Comparison of ENCODE assay signal across 6 cellular contexts in genomic region chr17:42553866-42554249, GRCh38.
A peak's percentile ranks its signal among the peaks of the same experiment; 100 is the strongest.
DNase-seq lines count a peak whose midpoint lies in the region; FAIRE-seq and TF ChIP-seq lines count a peak whose summit lies in the region.

No MANE protein-coding gene starts in this region.

- no peak overlapping the region for H3K9ac ChIP-seq in KMS-11

- peaks cover 19% of the 10 kb centered on the region for H3K4me1 ChIP-seq in KMS-11 (ENCODE audit: low read depth, poor library complexity, severe bottlenecking)
- peaks cover 15 to 17% of the 10 kb centered on the region in 2 experiments for H3K4me1 ChIP-seq in neutrophil (ENCODE audit: control insufficient read depth in 1 of 2, insufficient read depth in 1 of 2, low read depth in 1 of 2, low read length in 1 of 2)

- H4K20me1 ChIP-seq in KMS-11 (ENCODE audit: insufficient read depth), result no peaks in the 10 kb centered on the region

- H3K27ac ChIP-seq in KMS-11 (no peak overlapping the region), caudate nucleus (ENCODE audit: low read depth, low read length) (peak overlapping the region; percentile 70), neutrophil (peak overlapping the region; percentile 84)

- peaks cover 5% of the 10 kb centered on the region for H3K27me3 ChIP-seq in KMS-11 (ENCODE audit: insufficient read depth, low read depth)
- peaks cover 5% of the 10 kb centered on the region for H3K27me3 ChIP-seq in neutrophil

- peak overlapping the region; percentile 69 for H3K4me2 ChIP-seq in KMS-11

- no peaks in the 10 kb centered on the region for H3K9me3 ChIP-seq in neutrophil

- FAIRE-seq in urothelium cell line (lab: Jason Lieb, UNC), result no peak

- no peak overlapping the region for H3K4me3 ChIP-seq in KMS-11 (IDR thresholded peaks at IDR 0.05; ENCODE audit: insufficient read depth, low read depth, low read length)
- peak overlapping the region; percentile 77 to 83 for H3K4me3 ChIP-seq in neutrophil (ENCODE audit: low read depth in 1 of 2, low read length in 1 of 2)

- DNase-seq in caudate nucleus (lab: John Stamatoyannopoulos, UW) (peak in 1 of 61 donors; percentile 17), urothelium cell line (ENCODE audit: low spot score) (no peak), retina (no peak)
- DNase-seq in activated CD4-positive, CD25-positive, alpha-beta regulatory T cell (lab: John Stamatoyannopoulos, UW), result no peak

- TF ChIP-seq CTCF in KMS-11 (conservative IDR thresholded peaks at IDR 0.05; ENCODE audit: low read depth, low read length), result no peak
- TF ChIP-seq CTCF in neutrophil (IDR thresholded peaks at IDR 0.05), result no peak

- H2AFZ ChIP-seq in KMS-11 (ENCODE audit: low read depth), result peak overlapping the region; percentile 85; the same call in 1 of the 2 replicates

- H3K79me2 ChIP-seq in KMS-11 (ENCODE audit: insufficient read depth, low read depth), result no peaks in the 10 kb centered on the region

- H3K36me3 ChIP-seq in KMS-11 (ENCODE audit: insufficient read depth) (no peaks in the 10 kb centered on the region), neutrophil (no peaks in the 10 kb centered on the region)
